Comparison of ENCODE assay signal across 8 cellular contexts in genomic region chr11:63767415-63768231, GRCh38. TPM values are rescaled to one million over a fixed set of nuclear protein-coding genes. Genes with fewer than 3 reads are reported as not detected.
DNase-seq lines count a peak whose midpoint lies in the region; ATAC-seq, FAIRE-seq and TF ChIP-seq lines count a peak whose summit lies in the region.

No MANE protein-coding gene starts in this region.

- peaks cover 51% of the 10 kb centered on the region for H4K20me1 ChIP-seq in neural progenitor cell (ENCODE audit: low read depth)

- peak overlapping the region; percentile 84 for H3K27ac Mint-ChIP-seq in activated naive CD8-positive, alpha-beta T cell treated with anti-CD3 and anti-CD28 coated beads, Interleukin-2, amount 50 U/mL, for 24 hours
- H3K27ac Mint-ChIP-seq in neural progenitor cell, result peak overlapping the region; percentile 97

- ATAC-seq in activated naive CD8-positive, alpha-beta T cell treated with anti-CD3 and anti-CD28 coated beads, Interleukin-2, amount 50 U/mL, for 24 hours, result peak; percentile 6
- ATAC-seq in GM19328 (IDR thresholded peaks at IDR 0.05; ENCODE audit: unreplicated experiment), result no peak

- H3K4me1 ChIP-seq in Peyer's patch, result peaks cover 4 to 61% (median 6%) of the 10 kb centered on the region in 4 donors
- H3K4me1 ChIP-seq in neural progenitor cell, result peaks cover 37% of the 10 kb centered on the region

- FAIRE-seq in urothelium cell line (lab: Jason Lieb, UNC), result no peak

- peak overlapping the region; percentile 65 to 93 (median 80) for H3K4me3 ChIP-seq in Peyer's patch
- peak overlapping the region; percentile 94 for H3K4me3 ChIP-seq in neural progenitor cell

- H3K79me2 ChIP-seq in neural progenitor cell (ENCODE audit: low read depth), result peaks cover 73% of the 10 kb centered on the region

- H3K9me3 ChIP-seq in Peyer's patch (no peaks in the 10 kb centered on the region), neural progenitor cell (ENCODE audit: low read depth) (no peaks in the 10 kb centered on the region)

- peaks cover 14% of the 10 kb centered on the region for H3K4me1 Mint-ChIP-seq in activated naive CD8-positive, alpha-beta T cell treated with anti-CD3 and anti-CD28 coated beads, Interleukin-2, amount 50 U/mL, for 24 hours
- peaks cover 41% of the 10 kb centered on the region for H3K4me1 Mint-ChIP-seq in neural progenitor cell

- H3K4me3 Mint-ChIP-seq in activated naive CD8-positive, alpha-beta T cell treated with anti-CD3 and anti-CD28 coated beads, Interleukin-2, amount 50 U/mL, for 24 hours, result peak overlapping the region; percentile 90
- peak overlapping the region; percentile 98 for H3K4me3 Mint-ChIP-seq in neural progenitor cell

- peak; percentile 97 for DNase-seq in ELF-1 (ENCODE audit: low read depth, low spot score)
- peak; percentile 75 for DNase-seq in HuH-7.5 (ENCODE audit: low spot score)
- DNase-seq in Peyer's patch, result peak; percentile 49 to 73 (median 57)
- peak; percentile 20 for DNase-seq in activated naive CD8-positive, alpha-beta T cell treated with anti-CD3 and anti-CD28 coated beads, Interleukin-2, amount 50 U/mL, for 24 hours
- DNase-seq in glomerular endothelial cell (ENCODE audit: extremely low read depth, low read depth, low spot score), result peak; percentile 57
- DNase-seq in neural progenitor cell (ENCODE audit: low spot score), result peak; percentile 96
- DNase-seq in urothelium cell line (ENCODE audit: low spot score), result peak; percentile 74

- H3K27me3 ChIP-seq in Peyer's patch, result no peaks in the 10 kb centered on the region
- no peaks in the 10 kb centered on the region for H3K27me3 ChIP-seq in neural progenitor cell

- H3K4me2 ChIP-seq in neural progenitor cell, result peak overlapping the region; percentile 84

- no peak overlapping the region for H2AFZ ChIP-seq in neural progenitor cell (replicated peaks)

- H3K27ac ChIP-seq in Peyer's patch (peak overlapping the region; percentile 67 to 76 (median 74)), neural progenitor cell (peak overlapping the region; percentile 91)

- H3K9me3 Mint-ChIP-seq in activated naive CD8-positive, alpha-beta T cell treated with anti-CD3 and anti-CD28 coated beads, Interleukin-2, amount 50 U/mL, for 24 hours, result no peaks in the 10 kb centered on the region
- H3K9me3 Mint-ChIP-seq in neural progenitor cell, result no peaks in the 10 kb centered on the region

- peaks cover 69% of the 10 kb centered on the region for H3F3A ChIP-seq in neural progenitor cell (ENCODE audit: low read depth)

- H3K27me3 Mint-ChIP-seq in activated naive CD8-positive, alpha-beta T cell treated with anti-CD3 and anti-CD28 coated beads, Interleukin-2, amount 50 U/mL, for 24 hours, result peaks cover 18% of the 10 kb centered on the region
- H3K27me3 Mint-ChIP-seq in neural progenitor cell (ENCODE audit: insufficient read depth, low read depth), result peaks cover 22% of the 10 kb centered on the region

- TF ChIP-seq CTCF in Peyer's patch (IDR thresholded peaks at IDR 0.05) (no peak), neural progenitor cell (IDR thresholded peaks at IDR 0.05) (no peak)

- H3K36me3 ChIP-seq in Peyer's patch, result no peaks in the 10 kb centered on the region
- H3K36me3 ChIP-seq in neural progenitor cell, result no peaks in the 10 kb centered on the region

- no peak for TF ChIP-seq POLR2A in Peyer's patch (IDR thresholded peaks at IDR 0.05)

- peak overlapping the region; percentile 53 for H3K9ac ChIP-seq in neural progenitor cell

- no peaks in the 10 kb centered on the region for H3K36me3 Mint-ChIP-seq in activated naive CD8-positive, alpha-beta T cell treated with anti-CD3 and anti-CD28 coated beads, Interleukin-2, amount 50 U/mL, for 24 hours (ENCODE audit: low read depth)
- H3K36me3 Mint-ChIP-seq in neural progenitor cell, result peaks cover 9% of the 10 kb centered on the region

RNA-seq across cellular contexts. Expression of gene ZFTA, which starts 1.0 kb away (rescaled TPM):
- 10 to 100 TPM in 1 of 4 donors, 1 to 10 TPM in 3; 3.7 to 10.5 (median 8.5) TPM for total RNA-seq in Peyer's patch
- 23.2 and 24.3 TPM in 2 replicates for total RNA-seq in glomerular endothelial cell
- total RNA-seq in neural progenitor cell (ENCODE audit: low replicate concordance), result 22.5 and 42.6 TPM in 2 replicates

RNA-seq across cellular contexts. Expression of gene SPINDOC, which starts 45.6 kb away (rescaled TPM):
- total RNA-seq in Peyer's patch, result 10 to 100 TPM in 1 of 4 donors, 1 to 10 TPM in 3; 3.5 to 15.7 (median 6.4) TPM
- total RNA-seq in glomerular endothelial cell, result 33.3 and 41.6 TPM in 2 replicates
- total RNA-seq in neural progenitor cell (ENCODE audit: low replicate concordance), result 27.2 and 80.0 TPM in 2 replicates

Comparison
In these comparisons a context has a peak if more than half of its experiments do, and no peak if none do; other contexts are left out.
1. DNase-seq: peak in every context shown above with its lines; median percentile 97 in ELF-1; 96 in neural progenitor cell; 75 in HuH-7.5; 74 in urothelium cell line; 57 in Peyer's patch; 57 in glomerular endothelial cell; 20 in activated naive CD8-positive, alpha-beta T cell treated with anti-CD3 and anti-CD28 coated beads, Interleukin-2, amount 50 U/mL, for 24 hours.